ENCODE assay signal across 1 cellular context in genomic region chr19:6720369-6721112, GRCh38.
A peak's percentile ranks its signal among the peaks of the same experiment; 100 is the strongest.
TF ChIP-seq lines count a peak whose summit lies in the region.

TSS of gene C3 (minus strand) at chr19:6720650. CDS start at chr19:6720589, 61 bp downstream.

TF ChIP-seq in HepG2, 621 proteins besides CTCF, POLR2A, EP300 and RAD21 (continued from another document):
- TF ChIP-seq ZNF407 (CRISPR knock-in tag; IDR thresholded peaks at IDR 0.05; ENCODE audit: not compliant biosample characterization) (no peak), ZBTB25 (CRISPR knock-in tag; IDR thresholded peaks at IDR 0.05) (peak; percentile 93), NBN (conservative IDR thresholded peaks at IDR 0.05) (no peak), XBP1 (CRISPR knock-in tag; IDR thresholded peaks at IDR 0.05) (no peak), ZNF615 (CRISPR knock-in tag; IDR thresholded peaks at IDR 0.05; ENCODE audit: borderline replicate concordance) (no peak), ZNF292 (CRISPR knock-in tag; IDR thresholded peaks at IDR 0.05; ENCODE audit: borderline replicate concordance, low read depth) (peak; percentile 59; the same call in 1 of the 2 replicates), ZNF33A (CRISPR knock-in tag; IDR thresholded peaks at IDR 0.05; ENCODE audit: borderline replicate concordance) (peak; percentile 77; the same call in 1 of the 2 replicates), CHD2 (IDR thresholded peaks at IDR 0.05; ENCODE audit: low read depth, low read length) (no peak), ZNF589 (CRISPR knock-in tag; conservative IDR thresholded peaks at IDR 0.05) (0 out of 2 replicates have a peak, but pooled peaks have one; percentile 33), HHEX (CRISPR knock-in tag; IDR thresholded peaks at IDR 0.05) (peak; percentile 25; the same call in 1 of the 2 replicates), GLMP (CRISPR knock-in tag; IDR thresholded peaks at IDR 0.05; ENCODE audit: borderline replicate concordance) (no peak), FOXC1 (CRISPR knock-in tag; IDR thresholded peaks at IDR 0.05; ENCODE audit: borderline replicate concordance) (peak; percentile 32; the same call in 1 of the 2 replicates), ZNF670 (CRISPR knock-in tag; IDR thresholded peaks at IDR 0.05; ENCODE audit: borderline replicate concordance) (peak; percentile 62; the same call in 1 of the 2 replicates), JUND (CRISPR knock-in tag; IDR thresholded peaks at IDR 0.05) (peak; percentile 81; the same call in 1 of the 2 replicates), CBFB (CRISPR knock-in tag; IDR thresholded peaks at IDR 0.05) (no peak), TBP (CRISPR knock-in tag; IDR thresholded peaks at IDR 0.05) (no peak), ZNF710 (CRISPR knock-in tag; IDR thresholded peaks at IDR 0.05; ENCODE audit: borderline replicate concordance) (peak; percentile 79; the same call in 1 of the 2 replicates), ZNF773 (CRISPR knock-in tag; IDR thresholded peaks at IDR 0.05; ENCODE audit: borderline replicate concordance) (no peak), ZNF569 (CRISPR knock-in tag; IDR thresholded peaks at IDR 0.05; ENCODE audit: borderline replicate concordance) (0 out of 2 replicates have a peak, but pooled peaks have one; percentile 41), SAFB2 (CRISPR knock-in tag; IDR thresholded peaks at IDR 0.05; ENCODE audit: borderline replicate concordance, low read depth) (no peak), DR1 (CRISPR knock-in tag; IDR thresholded peaks at IDR 0.05) (peak; percentile 95), ZNF225 (CRISPR knock-in tag; IDR thresholded peaks at IDR 0.05) (no peak), E2F5 (CRISPR knock-in tag; conservative IDR thresholded peaks at IDR 0.05) (no peak), RELA (CRISPR knock-in tag; IDR thresholded peaks at IDR 0.05) (peak; percentile 100), MAFG (CRISPR knock-in tag; IDR thresholded peaks at IDR 0.05) (no peak), ZIK1 (CRISPR knock-in tag; IDR thresholded peaks at IDR 0.05; ENCODE audit: borderline replicate concordance, low read depth) (no peak; the same call in 1 of the 2 replicates), ZNF430 (CRISPR knock-in tag; IDR thresholded peaks at IDR 0.05) (peak; percentile 97), GATA4 (IDR thresholded peaks at IDR 0.05; ENCODE audit: borderline replicate concordance, low read depth) (peak; percentile 94), ZNF572 (CRISPR knock-in tag; IDR thresholded peaks at IDR 0.05) (no peak), CHD4 (IDR thresholded peaks at IDR 0.05; ENCODE audit: borderline replicate concordance, low read length) (peak; percentile 87; the same call in 1 of the 2 replicates), NFYB (CRISPR knock-in tag; IDR thresholded peaks at IDR 0.05) (no peak), KDM2A (CRISPR knock-in tag; IDR thresholded peaks at IDR 0.05; ENCODE audit: borderline replicate concordance, low read depth) (peak; percentile 62), RBFOX2 (IDR thresholded peaks at IDR 0.05; ENCODE audit: low read depth, low read length) (peak; percentile 68), ZNF337 (CRISPR knock-in tag; IDR thresholded peaks at IDR 0.05; ENCODE audit: borderline replicate concordance, low read depth) (no peak), ZNF17 (CRISPR knock-in tag; IDR thresholded peaks at IDR 0.05) (no peak), MTF2 (CRISPR knock-in tag; IDR thresholded peaks at IDR 0.05; ENCODE audit: borderline replicate concordance) (no peak), IRX3 (CRISPR knock-in tag; IDR thresholded peaks at IDR 0.05; ENCODE audit: borderline replicate concordance, low read depth) (no peak), ZNF7 (CRISPR knock-in tag; IDR thresholded peaks at IDR 0.05) (no peak; the same call in 1 of the 2 replicates), ZNF562 (CRISPR knock-in tag; IDR thresholded peaks at IDR 0.05; ENCODE audit: borderline replicate concordance) (no peak), ZNF83 (CRISPR knock-in tag; IDR thresholded peaks at IDR 0.05; ENCODE audit: borderline replicate concordance) (no peak)
- TF ChIP-seq, protein P1, sequence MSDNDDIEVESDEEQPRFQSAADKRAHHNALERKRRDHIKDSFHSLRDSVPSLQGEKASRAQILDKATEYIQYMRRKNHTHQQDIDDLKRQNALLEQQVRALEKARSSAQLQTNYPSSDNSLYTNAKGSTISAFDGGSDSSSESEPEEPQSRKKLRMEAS (IDR thresholded peaks at IDR 0.05) = peak; percentile 89
- TF ChIP-seq, protein P2, sequence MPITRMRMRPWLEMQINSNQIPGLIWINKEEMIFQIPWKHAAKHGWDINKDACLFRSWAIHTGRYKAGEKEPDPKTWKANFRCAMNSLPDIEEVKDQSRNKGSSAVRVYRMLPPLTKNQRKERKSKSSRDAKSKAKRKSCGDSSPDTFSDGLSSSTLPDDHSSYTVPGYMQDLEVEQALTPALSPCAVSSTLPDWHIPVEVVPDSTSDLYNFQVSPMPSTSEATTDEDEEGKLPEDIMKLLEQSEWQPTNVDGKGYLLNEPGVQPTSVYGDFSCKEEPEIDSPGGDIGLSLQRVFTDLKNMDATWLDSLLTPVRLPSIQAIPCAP (CRISPR knock-in tag; IDR thresholded peaks at IDR 0.05; ENCODE audit: low read depth) = 0 out of 2 replicates have a peak, but pooled peaks have one; percentile 61
- TF ChIP-seq, protein P3, sequence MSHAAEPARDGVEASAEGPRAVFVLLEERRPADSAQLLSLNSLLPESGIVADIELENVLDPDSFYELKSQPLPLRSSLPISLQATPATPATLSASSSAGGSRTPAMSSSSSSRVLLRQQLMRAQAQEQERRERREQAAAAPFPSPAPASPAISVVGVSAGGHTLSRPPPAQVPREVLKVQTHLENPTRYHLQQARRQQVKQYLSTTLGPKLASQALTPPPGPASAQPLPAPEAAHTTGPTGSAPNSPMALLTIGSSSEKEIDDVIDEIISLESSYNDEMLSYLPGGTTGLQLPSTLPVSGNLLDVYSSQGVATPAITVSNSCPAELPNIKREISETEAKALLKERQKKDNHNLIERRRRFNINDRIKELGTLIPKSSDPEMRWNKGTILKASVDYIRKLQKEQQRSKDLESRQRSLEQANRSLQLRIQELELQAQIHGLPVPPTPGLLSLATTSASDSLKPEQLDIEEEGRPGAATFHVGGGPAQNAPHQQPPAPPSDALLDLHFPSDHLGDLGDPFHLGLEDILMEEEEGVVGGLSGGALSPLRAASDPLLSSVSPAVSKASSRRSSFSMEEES (CRISPR knock-in tag; IDR thresholded peaks at IDR 0.05) = peak; percentile 73; the same call in 1 of the 2 replicates
- TF ChIP-seq, protein P4, sequence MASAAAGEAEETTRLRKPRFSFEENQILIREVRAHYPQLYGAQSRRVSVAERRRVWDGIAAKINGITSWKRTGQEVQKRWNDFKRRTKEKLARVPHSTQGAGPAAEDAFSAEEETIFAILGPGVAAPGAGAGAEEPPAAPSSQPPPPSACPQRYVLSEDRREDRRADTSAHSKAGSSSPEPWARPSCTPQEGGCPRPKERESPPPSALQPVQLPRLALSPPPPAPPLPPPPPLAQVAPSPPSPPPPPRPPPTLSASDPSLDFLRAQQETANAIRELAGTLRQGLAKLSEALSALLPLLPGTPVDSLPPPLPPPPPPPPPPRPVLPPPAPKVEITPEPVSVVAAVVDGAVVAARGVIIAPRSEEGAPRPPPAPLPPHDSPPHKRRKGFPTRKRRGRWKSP (CRISPR knock-in tag; IDR thresholded peaks at IDR 0.05) = no peak; the same call in 1 of the 2 replicates
- TF ChIP-seq, protein P5, sequence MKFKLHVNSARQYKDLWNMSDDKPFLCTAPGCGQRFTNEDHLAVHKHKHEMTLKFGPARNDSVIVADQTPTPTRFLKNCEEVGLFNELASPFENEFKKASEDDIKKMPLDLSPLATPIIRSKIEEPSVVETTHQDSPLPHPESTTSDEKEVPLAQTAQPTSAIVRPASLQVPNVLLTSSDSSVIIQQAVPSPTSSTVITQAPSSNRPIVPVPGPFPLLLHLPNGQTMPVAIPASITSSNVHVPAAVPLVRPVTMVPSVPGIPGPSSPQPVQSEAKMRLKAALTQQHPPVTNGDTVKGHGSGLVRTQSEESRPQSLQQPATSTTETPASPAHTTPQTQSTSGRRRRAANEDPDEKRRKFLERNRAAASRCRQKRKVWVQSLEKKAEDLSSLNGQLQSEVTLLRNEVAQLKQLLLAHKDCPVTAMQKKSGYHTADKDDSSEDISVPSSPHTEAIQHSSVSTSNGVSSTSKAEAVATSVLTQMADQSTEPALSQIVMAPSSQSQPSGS (CRISPR knock-in tag; IDR thresholded peaks at IDR 0.05) = peak; percentile 44
TF ChIP-seq in HepG2: peak in this region for 348.
